Comparison of ENCODE assay signal across 7 cellular contexts in genomic region chr1:79224537-79224936, GRCh38.
"Had no signal": no experiment of that assay in that cellular context is flagged by ENCODE, and none has a peak within 500 bp of the region (broad histone marks: within the 10 kb centered on the region; RNA-seq: fewer than 3 reads in every experiment).

No MANE protein-coding gene starts in this region.

- H3K27ac ChIP-seq: HL-60, KMS-11 had no signal

- H3K4me2 ChIP-seq: KMS-11 had no signal

- H3K27me3 Mint-ChIP-seq: IgD-negative memory B cell had no signal

- H3K9ac ChIP-seq: KMS-11 had no signal

- H3K27ac Mint-ChIP-seq: IgD-negative memory B cell had no signal

- H3K4me3 Mint-ChIP-seq: IgD-negative memory B cell had no signal

- DNase-seq: Karpas-422, KBM-7, KG1 had no signal

- H3K36me3 Mint-ChIP-seq: IgD-negative memory B cell had no signal

- H3K4me1 Mint-ChIP-seq: IgD-negative memory B cell had no signal

- FAIRE-seq: HTR-8/SVneo had no signal
